In the genomic region with DNA sequence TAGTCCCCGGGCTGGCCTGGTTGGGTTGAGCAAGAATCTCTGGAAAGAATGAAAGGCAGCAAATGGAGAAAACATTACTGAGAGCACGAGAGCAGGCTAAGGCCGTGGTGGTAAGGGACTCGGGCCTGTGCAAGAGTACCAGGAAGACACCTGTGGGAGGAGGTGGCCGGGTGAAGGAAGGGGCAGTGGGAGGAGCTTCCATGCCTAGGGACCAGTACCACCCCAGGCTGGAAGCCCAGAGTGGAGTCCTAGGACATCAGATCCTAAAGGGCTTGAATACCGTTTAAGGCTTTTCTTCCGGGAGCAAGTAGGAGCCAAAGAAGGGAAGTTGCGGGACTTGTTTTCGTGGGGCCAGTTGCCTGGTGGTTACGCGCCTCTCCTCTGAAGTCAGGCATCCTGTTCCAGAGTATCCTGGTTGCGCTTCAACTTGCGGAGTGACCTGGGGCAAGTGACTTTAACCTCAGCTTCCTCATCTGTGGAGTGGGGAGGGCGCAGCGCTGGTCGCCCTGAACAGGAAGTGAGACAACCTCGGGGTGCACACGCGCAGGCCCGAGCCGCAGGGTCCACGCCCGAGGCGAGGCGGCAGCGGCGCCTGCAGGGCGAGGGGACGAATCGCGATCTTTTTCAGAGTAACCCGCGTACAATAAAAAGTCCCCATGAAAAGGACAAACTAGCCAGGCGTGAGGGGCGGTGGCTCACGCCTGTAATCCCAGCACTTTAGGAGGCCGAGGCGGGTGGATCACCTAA, we compare ENCODE assay signal across 1 cellular context.
TF ChIP-seq lines count a peak whose summit lies in the region.

No MANE protein-coding gene starts in this region.

TF ChIP-seq in HepG2, 621 proteins besides CTCF, POLR2A, EP300 and RAD21 (continued from another document and continues in another):
- TF ChIP-seq POLR2AphosphoS5 (IDR thresholded peaks at IDR 0.05; ENCODE audit: low read depth, low read length) (peak; percentile 85), JARID2 (CRISPR knock-in tag; IDR thresholded peaks at IDR 0.05; ENCODE audit: insufficient replicate concordance) (no peak), ESRRA (CRISPR knock-in tag; IDR thresholded peaks at IDR 0.05; ENCODE audit: low read depth) (peak; percentile 90), LBX2 (CRISPR knock-in tag; IDR thresholded peaks at IDR 0.05; ENCODE audit: borderline replicate concordance) (no peak; the same call in 1 of the 2 replicates), FOSL1 (CRISPR knock-in tag; IDR thresholded peaks at IDR 0.05; ENCODE audit: borderline replicate concordance) (no peak), SMARCC2 (IDR thresholded peaks at IDR 0.05) (no peak), ZIK1 (CRISPR knock-in tag; IDR thresholded peaks at IDR 0.05; ENCODE audit: borderline replicate concordance, low read depth) (0 out of 2 replicates have a peak, but pooled peaks have one; percentile 74), ZFP91 (CRISPR knock-in tag; IDR thresholded peaks at IDR 0.05; ENCODE audit: borderline replicate concordance) (peak; percentile 87; the same call in 1 of the 2 replicates), ZNF557 (CRISPR knock-in tag; IDR thresholded peaks at IDR 0.05) (peak; percentile 16; the same call in 1 of the 2 replicates), ZKSCAN5 (CRISPR knock-in tag; IDR thresholded peaks at IDR 0.05) (peak; percentile 31; the same call in 1 of the 2 replicates), ZNF670 (CRISPR knock-in tag; IDR thresholded peaks at IDR 0.05; ENCODE audit: borderline replicate concordance) (peak; percentile 88), NFKB2 (CRISPR knock-in tag; IDR thresholded peaks at IDR 0.05; ENCODE audit: borderline replicate concordance) (no peak; the same call in 1 of the 2 replicates), ZBTB21 (CRISPR knock-in tag; IDR thresholded peaks at IDR 0.05) (0 out of 2 replicates have a peak, but pooled peaks have one; percentile 25), HIC2 (CRISPR knock-in tag; IDR thresholded peaks at IDR 0.05; ENCODE audit: low read depth) (0 out of 2 replicates have a peak, but pooled peaks have one; percentile 68), JUNB (CRISPR knock-in tag; IDR thresholded peaks at IDR 0.05; ENCODE audit: borderline replicate concordance) (no peak), SSRP1 (CRISPR knock-in tag; IDR thresholded peaks at IDR 0.05) (peak; percentile 59; the same call in 1 of the 2 replicates), ZNF451 (CRISPR knock-in tag; IDR thresholded peaks at IDR 0.05) (peak; percentile 90), ZNF317 (CRISPR knock-in tag; IDR thresholded peaks at IDR 0.05) (0 out of 2 replicates have a peak, but pooled peaks have one; percentile 7), AHDC1 (CRISPR knock-in tag; IDR thresholded peaks at IDR 0.05; ENCODE audit: borderline replicate concordance) (peak; percentile 51; the same call in 1 of the 2 replicates), MXD4 (CRISPR knock-in tag; IDR thresholded peaks at IDR 0.05) (peak; percentile 68), ZNF709 (CRISPR knock-in tag; IDR thresholded peaks at IDR 0.05) (no peak), ZNF75D (CRISPR knock-in tag; IDR thresholded peaks at IDR 0.05; ENCODE audit: borderline replicate concordance) (peak; percentile 21; the same call in 1 of the 2 replicates), NFAT5 (CRISPR knock-in tag; IDR thresholded peaks at IDR 0.05) (no peak; the same call in 1 of the 2 replicates), HIVEP1 (CRISPR knock-in tag; IDR thresholded peaks at IDR 0.05) (peak; percentile 35; the same call in 1 of the 2 replicates), HNRNPL (IDR thresholded peaks at IDR 0.05; ENCODE audit: low read depth, low read length) (peak; percentile 57; the same call in 1 of the 2 replicates), KLF13 (CRISPR knock-in tag; IDR thresholded peaks at IDR 0.05) (no peak), PHF21A (CRISPR knock-in tag; IDR thresholded peaks at IDR 0.05) (peak; percentile 81), TFE3 (CRISPR knock-in tag; IDR thresholded peaks at IDR 0.05) (no peak), ZMAT3 (CRISPR knock-in tag; conservative IDR thresholded peaks at IDR 0.05) (no peak; the same call in 1 of the 2 replicates), LCORL (IDR thresholded peaks at IDR 0.05) (peak; percentile 44; the same call in 1 of the 2 replicates), LCORL (CRISPR knock-in tag; IDR thresholded peaks at IDR 0.05) (peak; percentile 92), ZNF446 (CRISPR knock-in tag; IDR thresholded peaks at IDR 0.05) (no peak; the same call in 1 of the 2 replicates), ZFP62 (CRISPR knock-in tag; IDR thresholded peaks at IDR 0.05) (no peak), ZNF496 (CRISPR knock-in tag; IDR thresholded peaks at IDR 0.05; ENCODE audit: insufficient replicate concordance) (no peak)
- TF ChIP-seq, protein P1, sequence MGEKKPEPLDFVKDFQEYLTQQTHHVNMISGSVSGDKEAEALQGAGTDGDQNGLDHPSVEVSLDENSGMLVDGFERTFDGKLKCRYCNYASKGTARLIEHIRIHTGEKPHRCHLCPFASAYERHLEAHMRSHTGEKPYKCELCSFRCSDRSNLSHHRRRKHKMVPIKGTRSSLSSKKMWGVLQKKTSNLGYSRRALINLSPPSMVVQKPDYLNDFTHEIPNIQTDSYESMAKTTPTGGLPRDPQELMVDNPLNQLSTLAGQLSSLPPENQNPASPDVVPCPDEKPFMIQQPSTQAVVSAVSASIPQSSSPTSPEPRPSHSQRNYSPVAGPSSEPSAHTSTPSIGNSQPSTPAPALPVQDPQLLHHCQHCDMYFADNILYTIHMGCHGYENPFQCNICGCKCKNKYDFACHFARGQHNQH (CRISPR knock-in tag; IDR thresholded peaks at IDR 0.05): peak; percentile 60; the same call in 1 of the 2 replicates
